In the genomic region with DNA sequence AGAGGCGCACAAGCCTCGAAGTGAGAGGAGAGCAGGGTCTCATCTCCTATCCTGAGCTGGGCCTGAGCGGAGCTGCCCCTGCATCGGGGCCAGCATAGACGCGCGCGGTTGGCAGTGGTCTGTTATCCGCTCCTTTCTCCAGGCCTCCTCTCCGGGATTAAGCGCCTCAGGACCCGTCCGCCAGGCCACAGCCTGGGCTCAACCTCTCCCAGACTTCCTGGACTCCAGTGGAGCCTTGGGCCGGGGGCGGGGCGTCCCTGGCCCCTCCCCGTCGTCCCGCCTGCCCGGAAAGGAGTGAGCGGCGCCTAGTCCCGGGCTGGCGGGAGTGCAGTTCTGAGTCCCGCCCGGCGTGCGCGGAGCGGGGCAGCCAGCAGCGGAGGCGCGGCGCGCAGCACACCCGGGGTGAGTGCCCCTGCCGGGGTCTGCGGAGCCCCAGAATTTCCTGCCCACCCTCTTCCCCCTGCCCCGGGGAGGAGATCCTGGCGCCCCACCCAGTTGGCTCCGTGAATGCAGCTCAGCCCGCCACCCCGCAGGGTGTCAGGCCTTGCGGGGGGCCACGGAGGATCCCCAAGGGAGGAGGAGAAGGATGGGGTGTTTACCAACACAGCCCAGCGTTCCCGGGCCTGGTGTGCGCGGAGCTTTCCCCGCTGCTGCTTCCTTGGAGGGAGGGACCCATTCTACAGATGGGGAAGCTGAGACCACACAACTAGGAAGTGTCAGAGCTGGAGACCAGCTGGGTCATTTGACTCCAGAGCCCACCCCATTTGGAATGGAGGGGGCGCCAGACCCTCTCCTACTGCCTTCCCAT, we compare ENCODE assay signal across 8 cellular contexts. TPM values are rescaled to one million over a fixed set of nuclear protein-coding genes. Genes with fewer than 3 reads are reported as not detected.
DNase-seq lines count a peak whose midpoint lies in the region; ATAC-seq and TF ChIP-seq lines count a peak whose summit lies in the region.

A gene with protein sequence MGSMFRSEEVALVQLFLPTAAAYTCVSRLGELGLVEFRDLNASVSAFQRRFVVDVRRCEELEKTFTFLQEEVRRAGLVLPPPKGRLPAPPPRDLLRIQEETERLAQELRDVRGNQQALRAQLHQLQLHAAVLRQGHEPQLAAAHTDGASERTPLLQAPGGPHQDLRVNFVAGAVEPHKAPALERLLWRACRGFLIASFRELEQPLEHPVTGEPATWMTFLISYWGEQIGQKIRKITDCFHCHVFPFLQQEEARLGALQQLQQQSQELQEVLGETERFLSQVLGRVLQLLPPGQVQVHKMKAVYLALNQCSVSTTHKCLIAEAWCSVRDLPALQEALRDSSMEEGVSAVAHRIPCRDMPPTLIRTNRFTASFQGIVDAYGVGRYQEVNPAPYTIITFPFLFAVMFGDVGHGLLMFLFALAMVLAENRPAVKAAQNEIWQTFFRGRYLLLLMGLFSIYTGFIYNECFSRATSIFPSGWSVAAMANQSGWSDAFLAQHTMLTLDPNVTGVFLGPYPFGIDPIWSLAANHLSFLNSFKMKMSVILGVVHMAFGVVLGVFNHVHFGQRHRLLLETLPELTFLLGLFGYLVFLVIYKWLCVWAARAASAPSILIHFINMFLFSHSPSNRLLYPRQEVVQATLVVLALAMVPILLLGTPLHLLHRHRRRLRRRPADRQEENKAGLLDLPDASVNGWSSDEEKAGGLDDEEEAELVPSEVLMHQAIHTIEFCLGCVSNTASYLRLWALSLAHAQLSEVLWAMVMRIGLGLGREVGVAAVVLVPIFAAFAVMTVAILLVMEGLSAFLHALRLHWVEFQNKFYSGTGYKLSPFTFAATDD (plus strand): TSS at position 308 of the 808 bp plus-strand sequence. CDS start 2,247 bp downstream, outside the sequence.

- H3K36me3 ChIP-seq in endodermal cell (ENCODE audit: control insufficient read depth, insufficient read depth, low read length), result peaks cover 6% of the 10 kb centered on the region

- peak within 1 kb of the TSS; percentile 81 for H3K4me3 Mint-ChIP-seq in activated CD8-positive, alpha-beta T cell treated with anti-CD3 and anti-CD28 coated beads for 36 hours
- H3K4me3 Mint-ChIP-seq in endodermal cell (peak within 1 kb of the TSS; percentile 52), memory B cell (peak within 1 kb of the TSS; percentile 96)

- peak within 1 kb of the TSS; percentile 1 for H3K9ac ChIP-seq in endodermal cell (ENCODE audit: extremely low read depth, low read length, poor library complexity, severe bottlenecking)

- no peak for TF ChIP-seq CTCF in AG04450 (IDR thresholded peaks at IDR 0.05; ENCODE audit: low read depth, low read length)
- no peak for TF ChIP-seq CTCF in activated CD8-positive, alpha-beta T cell treated with anti-CD3 and anti-CD28 coated beads for 36 hours (IDR thresholded peaks at IDR 0.05)
- no peak for TF ChIP-seq CTCF in endodermal cell (conservative IDR thresholded peaks at IDR 0.05)

- no peaks in the 10 kb centered on the region for H3K27me3 Mint-ChIP-seq in activated CD8-positive, alpha-beta T cell treated with anti-CD3 and anti-CD28 coated beads for 36 hours
- no peaks in the 10 kb centered on the region for H3K27me3 Mint-ChIP-seq in endodermal cell (ENCODE audit: insufficient read depth)
- H3K27me3 Mint-ChIP-seq in memory B cell, result no peaks in the 10 kb centered on the region

- no peaks in the 10 kb centered on the region for H3K9me3 Mint-ChIP-seq in activated CD8-positive, alpha-beta T cell treated with anti-CD3 and anti-CD28 coated beads for 36 hours
- H3K9me3 Mint-ChIP-seq in endodermal cell (no peaks in the 10 kb centered on the region), memory B cell (no peaks in the 10 kb centered on the region)

- H3K4me1 Mint-ChIP-seq in activated CD8-positive, alpha-beta T cell treated with anti-CD3 and anti-CD28 coated beads for 36 hours (ENCODE audit: low read depth), result peaks cover 13% of the 10 kb centered on the region
- H3K4me1 Mint-ChIP-seq in endodermal cell (peaks cover 3% of the 10 kb centered on the region), memory B cell (peaks cover 19% of the 10 kb centered on the region)

- H3K9me3 ChIP-seq in AG04450 (ENCODE audit: control insufficient read depth, insufficient read depth, low read length) (no peaks in the 10 kb centered on the region; the same call in 1 of the 2 replicates), endodermal cell (ENCODE audit: control insufficient read depth, low read length) (no peaks in the 10 kb centered on the region)

- POLR2A ChIA-PET in AG04450 (lab: Yijun Ruan, JAX), result interaction anchor here (1.0 to 2.0 kb wide), 2 partner anchors 9 to 233 kb away, joined by 3 to 5 read pairs; a partner anchor contains a TSS
- POLR2A ChIA-PET in activated CD8-positive, alpha-beta T cell treated with anti-CD3 and anti-CD28 coated beads for 36 hours (lab: Charles Lee), result interaction anchor here (0.9 to 7.4 kb wide), 6 partner anchors 8 to 168 kb away, joined by 4 to 45 read pairs (median 6); a partner anchor contains a TSS

- intact Hi-C loops in activated CD8-positive, alpha-beta T cell treated with anti-CD3 and anti-CD28 coated beads for 36 hours (cut with micrococcal nuclease), result no loop called here

- H3K27ac ChIP-seq in AG04450 (ENCODE audit: low read depth, low read length) (peak within 1 kb of the TSS; percentile 81), endodermal cell (ENCODE audit: low read depth, low read length) (peak within 1 kb of the TSS; percentile 24)

- WGBS in endodermal cell (ENCODE audit: insufficient coverage in 1 of 2, insufficient read length in 1 of 2), 2 experiments, result 25 to 55% methylated on average over 12 to 51 of the region's 51 CpGs

- ATAC-seq in GM19395 (IDR thresholded peaks at IDR 0.05; ENCODE audit: unreplicated experiment), result peak; percentile 51
- peak; percentile 73 for ATAC-seq in activated CD8-positive, alpha-beta T cell treated with anti-CD3 and anti-CD28 coated beads for 36 hours
- ATAC-seq in memory B cell (ENCODE audit: low read depth), result peak; percentile 31
- no peak for ATAC-seq in HG02973 (IDR thresholded peaks at IDR 0.05; ENCODE audit: unreplicated experiment)

- H3K4me3 ChIP-seq in AG04450 (ENCODE audit: low read depth, low read length), result peak within 1 kb of the TSS; percentile 70
- peak within 1 kb of the TSS; percentile 71 for H3K4me3 ChIP-seq in endodermal cell (ENCODE audit: low read length)

- H3K4me1 ChIP-seq in endodermal cell (ENCODE audit: control insufficient read depth, insufficient read depth, low read length), result peaks cover 9% of the 10 kb centered on the region

- H3K27me3 ChIP-seq in AG04450 (ENCODE audit: control insufficient read depth, insufficient read depth, low read length) (no peaks in the 10 kb centered on the region), endodermal cell (ENCODE audit: control insufficient read depth, insufficient read depth, low read length, poor library complexity, severe bottlenecking) (no peaks in the 10 kb centered on the region)

- CTCF ChIA-PET in AG04450 (lab: Charles Lee), result interaction anchor here (0.6 kb wide), 1 partner anchor 29 kb away, joined by 3 read pairs; no protein-coding TSS in a partner anchor
- CTCF ChIA-PET in activated CD8-positive, alpha-beta T cell treated with anti-CD3 and anti-CD28 coated beads for 36 hours (lab: Charles Lee), result interaction anchor here (1.2 kb wide), 1 partner anchor 170 kb away, joined by 5 read pairs; no protein-coding TSS in a partner anchor

- peak within 1 kb of the TSS; percentile 91 for H3K27ac Mint-ChIP-seq in activated CD8-positive, alpha-beta T cell treated with anti-CD3 and anti-CD28 coated beads for 36 hours
- peak within 1 kb of the TSS; percentile 74 for H3K27ac Mint-ChIP-seq in endodermal cell
- peak within 1 kb of the TSS; percentile 95 for H3K27ac Mint-ChIP-seq in memory B cell

- peaks cover 2% of the 10 kb centered on the region for H3K36me3 Mint-ChIP-seq in activated CD8-positive, alpha-beta T cell treated with anti-CD3 and anti-CD28 coated beads for 36 hours (ENCODE audit: low read depth)
- H3K36me3 Mint-ChIP-seq in endodermal cell (ENCODE audit: low read depth), result peaks cover 8% of the 10 kb centered on the region
- H3K36me3 Mint-ChIP-seq in memory B cell, result peaks cover 4% of the 10 kb centered on the region

- no peak for DNase-seq in AG04450 (ENCODE audit: low read depth, low spot score)
- peak; percentile 83 for DNase-seq in NCI-H226
- DNase-seq in activated CD8-positive, alpha-beta T cell treated with anti-CD3 and anti-CD28 coated beads for 36 hours, result peak; percentile 68
- peak; percentile 92 for DNase-seq in endodermal cell
- peak in 1 of 2 donors; percentile 45 for DNase-seq in memory B cell (ENCODE audit: low spot score in 2 of 2)
- DNase-seq in stimulated activated CD8-positive, alpha-beta memory T cell treated with anti-CD3 and anti-CD28 coated beads, Interleukin-2, amount 100 ng/mL, for 48 hours (ENCODE audit: low read depth in 2 of 2), result peak; percentile 56 to 67

RNA-seq across cellular contexts. Expression of the gene that starts here (rescaled TPM):
- 26.5 and 39.0 TPM in 2 replicates for polyA plus RNA-seq in AG04450 (2011; rRNA removed)
- 26.7 and 34.1 TPM in 2 replicates for polyA minus RNA-seq in AG04450 (2011; rRNA and poly(A)+ RNA removed)
- 100 to 1,000 TPM; 129 to 138 TPM for total RNA-seq in activated CD8-positive, alpha-beta T cell treated with anti-CD3 and anti-CD28 coated beads for 36 hours
- total RNA-seq in endodermal cell, result 10 to 100 TPM; 61.6 to 70.4 TPM
- polyA plus RNA-seq in endodermal cell (2013, experiment 1 of 2), result 19.0 TPM
- polyA plus RNA-seq in endodermal cell (2013, experiment 2 of 2), result 18.5 TPM
